21 cellular contexts compared by ENCODE assay signal in the genomic region with DNA sequence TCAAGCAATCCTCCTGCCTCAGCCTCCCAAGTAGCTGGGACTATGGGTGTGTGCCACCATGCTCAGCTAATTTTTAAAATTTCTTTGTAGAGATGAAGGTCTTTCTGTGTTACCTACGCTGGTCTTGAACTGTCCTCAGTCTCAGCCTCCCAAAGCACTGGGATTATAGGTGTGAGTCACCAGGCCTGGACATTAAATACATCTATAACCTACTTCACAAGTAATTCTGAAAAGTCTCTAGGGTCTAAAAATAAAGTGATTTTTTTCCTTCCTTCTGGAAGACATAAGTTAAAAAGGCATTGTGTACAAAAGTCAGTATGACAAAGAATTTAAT.
DNase-seq lines count a peak whose midpoint lies in the region; ATAC-seq and TF ChIP-seq lines count a peak whose summit lies in the region.
"Had no signal": no experiment of that assay in that cellular context is flagged by ENCODE, and none has a peak within 500 bp of the region (broad histone marks: within the 10 kb centered on the region; RNA-seq: fewer than 3 reads in every experiment).

No MANE protein-coding gene starts in this region.

- no peaks in the 10 kb centered on the region for H3K79me2 ChIP-seq in GM23248 (ENCODE audit: insufficient read depth)
- H3K79me2 ChIP-seq in smooth muscle cell (ENCODE audit: low read depth), result peaks cover 5% of the 10 kb centered on the region

- H3F3A ChIP-seq in GM23248 (ENCODE audit: insufficient read depth), result peaks cover 31% of the 10 kb centered on the region
- peaks cover 21% of the 10 kb centered on the region for H3F3A ChIP-seq in smooth muscle cell (ENCODE audit: low read depth)

- H3K4me1 ChIP-seq in GM23248 (ENCODE audit: insufficient read depth) (peaks cover 34% of the 10 kb centered on the region), SJCRH30 (peaks cover 28% of the 10 kb centered on the region), smooth muscle cell (ENCODE audit: low read depth) (peaks cover 23% of the 10 kb centered on the region)

- H3K9me2 ChIP-seq in GM23248 (ENCODE audit: insufficient read depth), result no peaks in the 10 kb centered on the region

- TF ChIP-seq CTCF in fibroblast of mammary gland (conservative IDR thresholded peaks at IDR 0.05; ENCODE audit: control insufficient read depth, insufficient read depth, low read depth, low read length) (no peak), smooth muscle cell (IDR thresholded peaks at IDR 0.05; ENCODE audit: borderline replicate concordance, insufficient read depth, poor library complexity, severe bottlenecking) (no peak)

- H3K36me3 ChIP-seq in GM23248 (ENCODE audit: low read depth), result no peaks in the 10 kb centered on the region
- no peaks in the 10 kb centered on the region for H3K36me3 ChIP-seq in SJCRH30
- no peaks in the 10 kb centered on the region for H3K36me3 ChIP-seq in smooth muscle cell (ENCODE audit: low read depth)
- H3K36me3 ChIP-seq: transverse colon had no signal

- H3K9ac ChIP-seq in GM23248, result 0 out of 2 replicates have a peak overlapping the region, but pooled peaks have one; percentile 3
- peak overlapping the region; percentile 58 for H3K9ac ChIP-seq in smooth muscle cell (ENCODE audit: low read depth)

- H4K20me1 ChIP-seq in GM23248 (ENCODE audit: insufficient read depth) (no peaks in the 10 kb centered on the region), smooth muscle cell (ENCODE audit: low read depth) (no peaks in the 10 kb centered on the region)

- in situ Hi-C loops in GM23248 (cut with MboI), result no loop called here

- peak overlapping the region; percentile 77 for H3K27ac ChIP-seq in GM23248
- peak overlapping the region; percentile 80 for H3K27ac ChIP-seq in SJCRH30
- H3K27ac ChIP-seq in smooth muscle cell (ENCODE audit: low read depth), result peak overlapping the region; percentile 97
- H3K27ac ChIP-seq: dorsolateral prefrontal cortex, spleen, transverse colon had no signal

- H3K27me3 ChIP-seq in GM23248 (replicated peaks; ENCODE audit: insufficient read depth), result no peaks in the 10 kb centered on the region
- no peaks in the 10 kb centered on the region for H3K27me3 ChIP-seq in SJCRH30
- no peaks in the 10 kb centered on the region for H3K27me3 ChIP-seq in smooth muscle cell (ENCODE audit: low read depth)
- H3K27me3 ChIP-seq: dorsolateral prefrontal cortex, spleen, transverse colon had no signal

- H2AFZ ChIP-seq in GM23248, result no peak overlapping the region
- no peak overlapping the region for H2AFZ ChIP-seq in smooth muscle cell (ENCODE audit: low read depth)

- WGBS in GM23248 (ENCODE audit: low coverage in 1 of 2, low lambda C conversion rate in 2 of 2, missing lambda C conversion rate in 2 of 2), 2 experiments, result 70 to 83% methylated on average over 1 of the region's 1 CpG
- 33% methylated on average over 1 of the region's 1 CpG for WGBS in smooth muscle cell (ENCODE audit: low lambda C conversion rate)

- H3K4me3 ChIP-seq in GM23248, result 0 out of 2 replicates have a peak overlapping the region, but pooled peaks have one; percentile 22
- H3K4me3 ChIP-seq in SJCRH30, result no peak overlapping the region
- no peak overlapping the region for H3K4me3 ChIP-seq in fibroblast of mammary gland (ENCODE audit: control insufficient read depth, low read depth, low read length)
- no peak overlapping the region for H3K4me3 ChIP-seq in smooth muscle cell
- H3K4me3 ChIP-seq: dorsolateral prefrontal cortex, spleen, transverse colon had no signal

- H3K9me3 ChIP-seq in GM23248 (ENCODE audit: low read depth) (no peaks in the 10 kb centered on the region), SJCRH30 (replicated peaks) (no peaks in the 10 kb centered on the region), smooth muscle cell (replicated peaks; ENCODE audit: low read depth) (no peaks in the 10 kb centered on the region)
- H3K9me3 ChIP-seq: spleen, transverse colon had no signal

- DNase-seq in GM23248 (peak; percentile 43), SJCRH30 (no peak), fibroblast of mammary gland (ENCODE audit: low read depth) (peak; percentile 55), smooth muscle cell (lab: John Stamatoyannopoulos, UW; ENCODE audit: unreplicated experiment) (no peak), head of caudate nucleus (no peak)
- DNase-seq: activated CD4-positive, alpha-beta memory T cell treated with anti-CD3 and anti-CD28 coated beads, Interleukin-2, amount 10 ng/mL, durations not matched to agents 7 days and 5 days; activated CD4-positive, CD25-positive, alpha-beta regulatory T cell treated with anti-CD3 and anti-CD28 coated beads, Interleukin-2, amount 50 U/mL, for 72 hours; aorta; dorsolateral prefrontal cortex; KBM-7; MM.1S; natural killer cell; NCI-H1417; NCI-H2107; NCI-H748 treated with DMSO at 0.1 percent for 48 hours; occipital lobe; spleen; T-helper 2 cell; transverse colon had no signal

- no peak for ATAC-seq in HG02571 (IDR thresholded peaks at IDR 0.05; ENCODE audit: unreplicated experiment)
- no peak for ATAC-seq in GM19397 (IDR thresholded peaks at IDR 0.05; ENCODE audit: unreplicated experiment)
- ATAC-seq: natural killer cell had no signal

- H3K4me2 ChIP-seq in GM23248 (ENCODE audit: unreplicated experiment), result peak overlapping the region; percentile 81
- H3K4me2 ChIP-seq in smooth muscle cell, result peak overlapping the region; percentile 60

- intact Hi-C loops in head of caudate nucleus (cut with DNase I), result no loop called here

Comparison
In these comparisons a context has a peak if more than half of its experiments do, and no peak if none do; other contexts are left out.
1. DNase-seq: peak in GM23248 (single experiment) and fibroblast of mammary gland (single experiment); none in SJCRH30 (0 of 2), smooth muscle cell (single experiment) and head of caudate nucleus (0 of 42).
2. Peak in every context shown above with its lines, with median percentiles within 50 percentile points of each other: H3K27ac ChIP-seq.